Comparison of ENCODE assay signal across 21 cellular contexts in genomic region chr2:173766537-173767289, GRCh38.
"Had no signal": no experiment of that assay in that cellular context is flagged by ENCODE, and none has a peak within 500 bp of the region (broad histone marks: within the 10 kb centered on the region; RNA-seq: fewer than 3 reads in every experiment).

No MANE protein-coding gene starts in this region.

- H3K4me1 Mint-ChIP-seq: activated CD4-positive, alpha-beta memory T cell treated with anti-CD3 and anti-CD28 coated beads, Interleukin-2, amount 10 ng/mL, durations not matched to agents 7 days and 5 days; activated CD4-positive, alpha-beta T cell treated with anti-CD3 and anti-CD28 coated beads, Interleukin-2, amount 10 ng/mL, durations not matched to agents 24 days and 14 days; activated naive CD4-positive, alpha-beta T cell treated with anti-CD3 and anti-CD28 coated beads, Interleukin-2, amount 10 ng/mL, durations not matched to agents 7 days and 5 days; activated naive CD8-positive, alpha-beta T cell treated with anti-CD3 and anti-CD28 coated beads, Interleukin-2, amount 50 U/mL, for 24 hours; natural killer cell; stimulated activated memory B cell treated with anti-CD40 and anti-IgM and Interleukin-4, amounts not matched to agents 10 μg/mL and 1 μg/mL and 100 μg/mL, for 72 hours had no signal

- H3K27me3 Mint-ChIP-seq: stimulated activated memory B cell treated with anti-CD40 and anti-IgM and Interleukin-4, amounts not matched to agents 10 μg/mL and 1 μg/mL and 100 μg/mL, for 72 hours had no signal

- H3K9me3 Mint-ChIP-seq: activated CD4-positive, alpha-beta memory T cell treated with anti-CD3 and anti-CD28 coated beads, Interleukin-2, amount 10 ng/mL, durations not matched to agents 7 days and 5 days; activated CD4-positive, alpha-beta T cell treated with anti-CD3 and anti-CD28 coated beads, Interleukin-2, amount 10 ng/mL, durations not matched to agents 24 days and 14 days; activated naive CD4-positive, alpha-beta T cell treated with anti-CD3 and anti-CD28 coated beads, Interleukin-2, amount 10 ng/mL, durations not matched to agents 7 days and 5 days; activated naive CD8-positive, alpha-beta T cell treated with anti-CD3 and anti-CD28 coated beads, Interleukin-2, amount 50 U/mL, for 24 hours; activated T-cell treated with anti-CD3 and anti-CD28 coated beads, Interleukin-2, amount 50 U/mL, for 72 hours; natural killer cell; stimulated activated memory B cell treated with anti-CD40 and anti-IgM and Interleukin-4, amounts not matched to agents 10 μg/mL and 1 μg/mL and 100 μg/mL, for 72 hours had no signal

- H3K4me3 Mint-ChIP-seq: activated CD4-positive, alpha-beta memory T cell treated with anti-CD3 and anti-CD28 coated beads, Interleukin-2, amount 10 ng/mL, durations not matched to agents 7 days and 5 days; activated CD4-positive, alpha-beta T cell treated with anti-CD3 and anti-CD28 coated beads, Interleukin-2, amount 10 ng/mL, durations not matched to agents 24 days and 14 days; activated naive CD4-positive, alpha-beta T cell treated with anti-CD3 and anti-CD28 coated beads, Interleukin-2, amount 10 ng/mL, durations not matched to agents 7 days and 5 days; activated naive CD8-positive, alpha-beta T cell treated with anti-CD3 and anti-CD28 coated beads, Interleukin-2, amount 50 U/mL, for 24 hours; activated T-cell treated with anti-CD3 and anti-CD28 coated beads, Interleukin-2, amount 50 U/mL, for 72 hours; natural killer cell; stimulated activated memory B cell treated with anti-CD40 and anti-IgM and Interleukin-4, amounts not matched to agents 10 μg/mL and 1 μg/mL and 100 μg/mL, for 72 hours had no signal

- H3K27ac Mint-ChIP-seq: activated CD4-positive, alpha-beta memory T cell treated with anti-CD3 and anti-CD28 coated beads, Interleukin-2, amount 10 ng/mL, durations not matched to agents 7 days and 5 days; activated CD4-positive, alpha-beta T cell treated with anti-CD3 and anti-CD28 coated beads, Interleukin-2, amount 10 ng/mL, durations not matched to agents 24 days and 14 days; activated naive CD4-positive, alpha-beta T cell treated with anti-CD3 and anti-CD28 coated beads, Interleukin-2, amount 10 ng/mL, durations not matched to agents 7 days and 5 days; activated naive CD8-positive, alpha-beta T cell treated with anti-CD3 and anti-CD28 coated beads, Interleukin-2, amount 50 U/mL, for 24 hours; activated T-cell treated with anti-CD3 and anti-CD28 coated beads, Interleukin-2, amount 50 U/mL, for 72 hours; natural killer cell; progenitor cell of endocrine pancreas; stimulated activated memory B cell treated with anti-CD40 and anti-IgM and Interleukin-4, amounts not matched to agents 10 μg/mL and 1 μg/mL and 100 μg/mL, for 72 hours had no signal

- DNase-seq: activated CD4-positive, alpha-beta memory T cell treated with anti-CD3 and anti-CD28 coated beads, Interleukin-2, amount 10 ng/mL, durations not matched to agents 7 days and 5 days; activated CD4-positive, alpha-beta T cell treated with anti-CD3 and anti-CD28 coated beads, Interleukin-2, amount 10 ng/mL, durations not matched to agents 24 days and 14 days; activated effector memory CD4-positive, alpha-beta T cell treated with Interleukin-2 at 50 U/mL for 16 hours; activated naive CD4-positive, alpha-beta T cell treated with anti-CD3 and anti-CD28 coated beads, Interleukin-2, amount 10 ng/mL, durations not matched to agents 7 days and 5 days; activated naive CD8-positive, alpha-beta T cell treated with anti-CD3 and anti-CD28 coated beads, Interleukin-2, amount 50 U/mL, for 24 hours; activated T-cell treated with anti-CD3 and anti-CD28 coated beads, Interleukin-2, amount 50 U/mL, for 72 hours; cerebellar nuclear complex; glutamatergic neuron; hippocampal formation; left cardiac atrium; midbrain; natural killer cell; retina; sigmoid colon; stimulated activated CD4-positive, alpha-beta T cell treated with anti-CD3 and anti-CD28 coated beads, Interleukin-15, amount 100 ng/mL, for 24 hours; transverse colon; uterus had no signal

- FAIRE-seq: frontal cortex, islet of Langerhans had no signal

- H3K36me3 Mint-ChIP-seq: activated naive CD4-positive, alpha-beta T cell treated with anti-CD3 and anti-CD28 coated beads, Interleukin-2, amount 10 ng/mL, durations not matched to agents 7 days and 5 days; natural killer cell; stimulated activated memory B cell treated with anti-CD40 and anti-IgM and Interleukin-4, amounts not matched to agents 10 μg/mL and 1 μg/mL and 100 μg/mL, for 72 hours had no signal
